12 cellular contexts compared by ENCODE assay signal in genomic region chr2:131016826-131017596, GRCh38.
A peak's percentile ranks its signal among the peaks of the same experiment; 100 is the strongest.
DNase-seq lines count a peak whose midpoint lies in the region; ATAC-seq and TF ChIP-seq lines count a peak whose summit lies in the region.
"Had no signal": no experiment of that assay in that cellular context is flagged by ENCODE, and none has a peak within 500 bp of the region (broad histone marks: within the 10 kb centered on the region; RNA-seq: fewer than 3 reads in every experiment).

No MANE protein-coding gene starts in this region.

- H3K9me3 ChIP-seq in endodermal cell (ENCODE audit: control insufficient read depth, low read length): no peaks in the 10 kb centered on the region
- H3K9me3 ChIP-seq: SJCRH30 had no signal

- H3K36me3 ChIP-seq in BJ (ENCODE audit: control insufficient read depth, insufficient read depth, low read length) (no peaks in the 10 kb centered on the region), endodermal cell (ENCODE audit: control insufficient read depth, insufficient read depth, low read length) (no peaks in the 10 kb centered on the region)
- H3K36me3 ChIP-seq: SJCRH30 had no signal

- no peak overlapping the region for H3K4me3 ChIP-seq in BJ (ENCODE audit: low read depth, low read length)
- H3K4me3 ChIP-seq in endodermal cell (ENCODE audit: low read length): no peak overlapping the region
- H3K4me3 ChIP-seq: SJCRH30 had no signal

- ATAC-seq in HG03025 (IDR thresholded peaks at IDR 0.05; ENCODE audit: low FRiP score, unreplicated experiment): no peak

- H3K27me3 Mint-ChIP-seq in endodermal cell (ENCODE audit: insufficient read depth): no peaks in the 10 kb centered on the region

- peaks cover 4% of the 10 kb centered on the region for H3K9me3 Mint-ChIP-seq in endodermal cell
- H3K9me3 Mint-ChIP-seq: activated naive CD4-positive, alpha-beta T cell treated with anti-CD3 and anti-CD28 coated beads, Interleukin-2, amount 50 U/mL, for 24 hours; CD4-positive, alpha-beta T cell had no signal

- DNase-seq in BJ (ENCODE audit: low read depth) (peak; percentile 21), NCI-H69 (lab: John Stamatoyannopoulos, UW) (peak; percentile 52), endodermal cell (no peak), non-pigmented ciliary epithelial cell (ENCODE audit: low read depth) (peak; percentile 23), GDM1 (lab: John Stamatoyannopoulos, UW) (no peak), NCI-H2029 (lab: John Stamatoyannopoulos, UW) (no peak), COLO829 (ENCODE audit: low spot score) (no peak)
- DNase-seq: CD4-positive, alpha-beta T cell; SJCRH30 had no signal

- H3K36me3 Mint-ChIP-seq in endodermal cell (ENCODE audit: low read depth): no peaks in the 10 kb centered on the region
- H3K36me3 Mint-ChIP-seq: activated naive CD4-positive, alpha-beta T cell treated with anti-CD3 and anti-CD28 coated beads, Interleukin-2, amount 50 U/mL, for 24 hours; IgD-negative memory B cell had no signal

- H3K27ac ChIP-seq in endodermal cell (ENCODE audit: low read depth, low read length): no peak overlapping the region
- H3K27ac ChIP-seq: SJCRH30 had no signal

- peak overlapping the region; percentile 6 for H3K27ac Mint-ChIP-seq in endodermal cell
- H3K27ac Mint-ChIP-seq: activated naive CD4-positive, alpha-beta T cell treated with anti-CD3 and anti-CD28 coated beads, Interleukin-2, amount 50 U/mL, for 24 hours; CD4-positive, alpha-beta T cell; IgD-negative memory B cell had no signal

- H3K27me3 ChIP-seq in BJ (ENCODE audit: control insufficient read depth, insufficient read depth, low read length): no peaks in the 10 kb centered on the region
- no peaks in the 10 kb centered on the region for H3K27me3 ChIP-seq in endodermal cell (ENCODE audit: control insufficient read depth, insufficient read depth, low read length, poor library complexity, severe bottlenecking)
- H3K27me3 ChIP-seq: SJCRH30 had no signal

- peaks cover 10% of the 10 kb centered on the region for H3K4me1 ChIP-seq in endodermal cell (ENCODE audit: control insufficient read depth, insufficient read depth, low read length)
- H3K4me1 ChIP-seq: SJCRH30 had no signal

- TF ChIP-seq CTCF in BJ (IDR thresholded peaks at IDR 0.05; ENCODE audit: insufficient read depth, low read depth, low read length) (no peak), endodermal cell (conservative IDR thresholded peaks at IDR 0.05) (no peak)

- H3K9ac ChIP-seq in endodermal cell (ENCODE audit: extremely low read depth, low read length, poor library complexity, severe bottlenecking): no peak overlapping the region

- POLR2A ChIA-PET in BJ (lab: Charles Lee): no interaction called here

- CTCF ChIA-PET in BJ (lab: Yijun Ruan, JAX): no interaction called here

- no peak overlapping the region for H3K4me3 Mint-ChIP-seq in endodermal cell
- H3K4me3 Mint-ChIP-seq: activated naive CD4-positive, alpha-beta T cell treated with anti-CD3 and anti-CD28 coated beads, Interleukin-2, amount 50 U/mL, for 24 hours; CD4-positive, alpha-beta T cell; IgD-negative memory B cell had no signal

- H3K4me1 Mint-ChIP-seq in endodermal cell: peaks cover 14% of the 10 kb centered on the region
- H3K4me1 Mint-ChIP-seq: IgD-negative memory B cell had no signal

- 81 to 83% methylated on average over 2 to 6 of the region's 6 CpGs for WGBS in endodermal cell (ENCODE audit: insufficient coverage in 1 of 2, insufficient read length in 1 of 2), 2 experiments

Comparison
In these comparisons a context has a peak if more than half of its experiments do, and no peak if none do; other contexts are left out.
1. DNase-seq: peak in BJ (single experiment), NCI-H69 (single experiment) and non-pigmented ciliary epithelial cell (single experiment); none in endodermal cell (single experiment), GDM1 (single experiment), NCI-H2029 (single experiment) and COLO829 (single experiment).